Comparison of ENCODE assay signal across 8 cellular contexts in genomic region chr16:49350265-49351103, GRCh38. TPM values are rescaled to one million over a fixed set of nuclear protein-coding genes. Genes with fewer than 3 reads are reported as not detected.
DNase-seq lines count a peak whose midpoint lies in the region; ATAC-seq and TF ChIP-seq lines count a peak whose summit lies in the region.

No MANE protein-coding gene starts in this region.

- no peaks in the 10 kb centered on the region for H3K27me3 ChIP-seq in mammary epithelial cell (ENCODE audit: insufficient read depth, low read length)

- H3K79me2 ChIP-seq in mammary epithelial cell (ENCODE audit: insufficient read depth, low read length): no peaks in the 10 kb centered on the region

- peak; percentile 22 for DNase-seq in NCI-H345 (lab: John Stamatoyannopoulos, UW)
- no peak for DNase-seq in NCI-H345 treated with DMSO at 0.1 percent for 48 hours (lab: John Stamatoyannopoulos, UW; ENCODE audit: unreplicated experiment)
- DNase-seq in HuH-7.5 (ENCODE audit: low spot score): peak; percentile 35
- DNase-seq in T-helper 2 cell treated with Interferon-gamma antibody and Interleukin-4, amounts not matched to agents 5 μg/mL and 100 μg/mL, for 36 hours (ENCODE audit: low spot score): peak; percentile 11
- peak; percentile 39 for DNase-seq in mammary epithelial cell
- DNase-seq in kidney glomerular epithelial cell (lab: John Stamatoyannopoulos, UW): peak; percentile 38
- peak; percentile 51 for DNase-seq in stimulated activated CD4-positive, alpha-beta T cell treated with anti-CD3 and anti-CD28 coated beads, Interleukin-1b, Interleukin-23, amount 100 ng/mL, for 48 hours

- BruUV-seq in mammary epithelial cell (replicated peaks; lab: Mats Ljungman, UMichigan): no TSS peak

- H3K4me2 ChIP-seq in mammary epithelial cell (ENCODE audit: insufficient read depth, low read depth, low read length): no peak overlapping the region

- H3K9ac ChIP-seq in mammary epithelial cell (ENCODE audit: insufficient read depth, low read length): no peak overlapping the region

- H3K4me1 Mint-ChIP-seq in T-helper 2 cell treated with Interferon-gamma antibody and Interleukin-4, amounts not matched to agents 5 μg/mL and 100 μg/mL, for 36 hours (ENCODE audit: low read depth): no peaks in the 10 kb centered on the region

- in situ Hi-C loops in mammary epithelial cell (cut with MboI; ENCODE audit: low sequenced_read_pairs in 2 of 2): loop anchor here in 1 of 2 donors (10.0 kb wide), 1 partner anchor 64 kb away; no protein-coding TSS in a partner anchor

- CTCF ChIA-PET in mammary epithelial cell (lab: Charles Lee; ENCODE audit: low non-redundant PET): no interaction called here

- no peak overlapping the region for H2AFZ ChIP-seq in mammary epithelial cell (ENCODE audit: low read depth, low read length)

- H3K27ac Mint-ChIP-seq in T-helper 2 cell treated with Interferon-gamma antibody and Interleukin-4, amounts not matched to agents 5 μg/mL and 100 μg/mL, for 36 hours: no peak overlapping the region

- no peaks in the 10 kb centered on the region for H3K9me3 Mint-ChIP-seq in T-helper 2 cell treated with Interferon-gamma antibody and Interleukin-4, amounts not matched to agents 5 μg/mL and 100 μg/mL, for 36 hours

- H3K27me3 Mint-ChIP-seq in T-helper 2 cell treated with Interferon-gamma antibody and Interleukin-4, amounts not matched to agents 5 μg/mL and 100 μg/mL, for 36 hours (ENCODE audit: low read depth): no peaks in the 10 kb centered on the region

- 28% methylated on average over 23 of the region's 25 CpGs for WGBS in mammary epithelial cell (ENCODE audit: low coverage, missing lambda C conversion rate)

- ATAC-seq in HG02798 (IDR thresholded peaks at IDR 0.05; ENCODE audit: poor library complexity, unreplicated experiment): no peak

- H3K36me3 Mint-ChIP-seq in T-helper 2 cell treated with Interferon-gamma antibody and Interleukin-4, amounts not matched to agents 5 μg/mL and 100 μg/mL, for 36 hours (ENCODE audit: low read depth): no peaks in the 10 kb centered on the region

- dilution Hi-C loops in mammary epithelial cell (cut with HindIII; ENCODE audit: low sequenced_read_pairs): no loop called here

- intact Hi-C loops in mammary epithelial cell (cut with micrococcal nuclease): loop anchor here (1.0 to 10.0 kb wide), 6 partner anchors 166 to 720 kb away; no protein-coding TSS in a partner anchor

- H3K4me3 Mint-ChIP-seq in T-helper 2 cell treated with Interferon-gamma antibody and Interleukin-4, amounts not matched to agents 5 μg/mL and 100 μg/mL, for 36 hours: no peak overlapping the region

- H3K36me3 ChIP-seq in mammary epithelial cell (ENCODE audit: insufficient read depth, low read length): no peaks in the 10 kb centered on the region

- H3K4me3 ChIP-seq in mammary epithelial cell (replicated peaks in 1 of 3; ENCODE audit: insufficient read depth in 1 of 3, low read depth in 2 of 3, low read length in 3 of 3): no peak overlapping the region

- TF ChIP-seq CTCF in mammary epithelial cell (conservative IDR thresholded peaks at IDR 0.05 in 1 of 2, IDR thresholded peaks at IDR 0.05 in 1 of 2; ENCODE audit: extremely low read depth in 1 of 2, insufficient read depth in 1 of 2, low read depth in 1 of 2, low read length in 2 of 2): peak; percentile 69 to 83

- H3K9me3 ChIP-seq in mammary epithelial cell (replicated peaks; ENCODE audit: insufficient read depth, low read length): no peaks in the 10 kb centered on the region

- H3K4me1 ChIP-seq in mammary epithelial cell (ENCODE audit: insufficient read depth, low read length): no peaks in the 10 kb centered on the region

- H4K20me1 ChIP-seq in mammary epithelial cell (ENCODE audit: insufficient read depth, low read length): no peaks in the 10 kb centered on the region

- no peak overlapping the region for H3K27ac ChIP-seq in mammary epithelial cell (ENCODE audit: insufficient read depth, low read depth, low read length)

RNA-seq across cellular contexts. Expression of gene C16orf78, which starts 23.1 kb away (rescaled TPM):
- not detected for total RNA-seq in mammary epithelial cell
- not detected for polyA plus RNA-seq in mammary epithelial cell
- not detected for polyA minus RNA-seq in mammary epithelial cell
